Comparison of ENCODE assay signal across 8 cellular contexts in genomic region chr4:16226816-16227461, GRCh38. TPM values are rescaled to one million over a fixed set of nuclear protein-coding genes. Genes with fewer than 3 reads are reported as not detected.
DNase-seq lines count a peak whose midpoint lies in the region; ATAC-seq and TF ChIP-seq lines count a peak whose summit lies in the region.

No MANE protein-coding gene starts in this region.

- H3K4me3 ChIP-seq in H7 (ENCODE audit: insufficient read depth, low read depth, low read length), result peak overlapping the region; percentile 78
- peak overlapping the region; percentile 69 to 90 for H3K4me3 ChIP-seq in duodenal mucosa (ENCODE audit: low read depth in 1 of 2, low read length in 2 of 2)
- H3K4me3 ChIP-seq in lung, result peak overlapping the region; percentile 94

- H3K27ac ChIP-seq in duodenal mucosa (ENCODE audit: low read depth, low read length) (peak overlapping the region; percentile 90), lung (ENCODE audit: low read depth in 1 of 2, low read length in 1 of 2) (peak overlapping the region; percentile 94 to 99)

- peaks cover 26 to 34% of the 10 kb centered on the region in 2 donors for H3K4me1 ChIP-seq in duodenal mucosa (ENCODE audit: control insufficient read depth in 1 of 2, insufficient read depth in 2 of 2, low read length in 2 of 2)
- peaks cover 5 to 23% of the 10 kb centered on the region in 2 donors for H3K4me1 ChIP-seq in lung (ENCODE audit: control insufficient read depth in 2 of 2, insufficient read depth in 2 of 2, low read length in 2 of 2)

- H3K9ac ChIP-seq in duodenal mucosa (ENCODE audit: low read depth in 1 of 2, low read length in 2 of 2), result peak overlapping the region; percentile 78 to 89

- H3K27me3 ChIP-seq in H7 (ENCODE audit: control insufficient read depth, insufficient read depth, low read length), result no peaks in the 10 kb centered on the region
- H3K27me3 ChIP-seq in duodenal mucosa (ENCODE audit: control insufficient read depth in 1 of 2, insufficient read depth in 2 of 2, low read length in 2 of 2), result no peaks in the 10 kb centered on the region
- H3K27me3 ChIP-seq in lung (ENCODE audit: control insufficient read depth, insufficient read depth), result no peaks in the 10 kb centered on the region

- WGBS in lung, 2 donors, result 0 to 1% methylated on average over 42 to 57 of the region's 57 CpGs

- DNase-seq in GM10266 (ENCODE audit: extremely low spot score), result peak; percentile 48
- DNase-seq in H7, result peak; percentile 77
- peak; percentile 43 for DNase-seq in LHCN-M2 (ENCODE audit: low read depth)
- DNase-seq in activated CD4-positive, alpha-beta T cell treated with anti-CD3 and anti-CD28 coated beads, Interleukin-2, amount 50 U/mL, for 4 hours, result peak; percentile 16 to 18
- peak; percentile 58 for DNase-seq in lung (ENCODE audit: low spot score)
- peak; percentile 10 to 16 for DNase-seq in stimulated activated CD8-positive, alpha-beta memory T cell treated with anti-CD3 and anti-CD28 coated beads, Interleukin-2, amount 100 ng/mL, for 48 hours (ENCODE audit: low read depth in 2 of 2)
- no peak for DNase-seq in NCI-H1048 (lab: John Stamatoyannopoulos, UW)

- no peaks in the 10 kb centered on the region for H3K36me3 ChIP-seq in H7 (replicated peaks; ENCODE audit: control insufficient read depth, insufficient read depth, low read length)
- H3K36me3 ChIP-seq in duodenal mucosa (ENCODE audit: control insufficient read depth in 1 of 2, insufficient read depth in 2 of 2, low read length in 2 of 2), result no peaks in the 10 kb centered on the region
- no peaks in the 10 kb centered on the region for H3K36me3 ChIP-seq in lung (ENCODE audit: control insufficient read depth in 2 of 2, insufficient read depth in 2 of 2, low read length in 2 of 2)

- peak; percentile 45 for ATAC-seq in lung (ENCODE audit: insufficient read depth, low FRiP score)

- no peak for TF ChIP-seq CTCF in GM10266 (IDR thresholded peaks at IDR 0.05; ENCODE audit: control insufficient read depth, insufficient read depth, low read depth, missing control alignments)
- no peak for TF ChIP-seq CTCF in lung (IDR thresholded peaks at IDR 0.05; ENCODE audit: control extremely low read depth, extremely low read depth)

- H3K9me3 ChIP-seq in duodenal mucosa (ENCODE audit: control insufficient read depth in 1 of 2, low read length in 2 of 2) (no peaks in the 10 kb centered on the region), lung (ENCODE audit: control insufficient read depth in 2 of 2, insufficient read depth in 1 of 2, low read length in 1 of 2) (no peaks in the 10 kb centered on the region)

RNA-seq across cellular contexts. Expression of gene TAPT1, which starts 0.7 kb away (rescaled TPM):
- total RNA-seq in H7 (2014; rRNA removed; shearing (Covaris generic)), result 5.8 and 8.8 TPM in 2 replicates
- total RNA-seq in LHCN-M2 (2014; rRNA removed) (7.6 and 10.1 TPM in 2 replicates), lung (100 to 1,000 TPM in 1 of 2 donors, 10 to 100 TPM in 1; 39.1 to 102 TPM)
- polyA plus RNA-seq in LHCN-M2 (2012), result 3.8 TPM
- 10 to 100 TPM; 13.8 to 21.3 TPM for polyA plus RNA-seq in lung
